8 cellular contexts compared by ENCODE assay signal in the genomic region with DNA sequence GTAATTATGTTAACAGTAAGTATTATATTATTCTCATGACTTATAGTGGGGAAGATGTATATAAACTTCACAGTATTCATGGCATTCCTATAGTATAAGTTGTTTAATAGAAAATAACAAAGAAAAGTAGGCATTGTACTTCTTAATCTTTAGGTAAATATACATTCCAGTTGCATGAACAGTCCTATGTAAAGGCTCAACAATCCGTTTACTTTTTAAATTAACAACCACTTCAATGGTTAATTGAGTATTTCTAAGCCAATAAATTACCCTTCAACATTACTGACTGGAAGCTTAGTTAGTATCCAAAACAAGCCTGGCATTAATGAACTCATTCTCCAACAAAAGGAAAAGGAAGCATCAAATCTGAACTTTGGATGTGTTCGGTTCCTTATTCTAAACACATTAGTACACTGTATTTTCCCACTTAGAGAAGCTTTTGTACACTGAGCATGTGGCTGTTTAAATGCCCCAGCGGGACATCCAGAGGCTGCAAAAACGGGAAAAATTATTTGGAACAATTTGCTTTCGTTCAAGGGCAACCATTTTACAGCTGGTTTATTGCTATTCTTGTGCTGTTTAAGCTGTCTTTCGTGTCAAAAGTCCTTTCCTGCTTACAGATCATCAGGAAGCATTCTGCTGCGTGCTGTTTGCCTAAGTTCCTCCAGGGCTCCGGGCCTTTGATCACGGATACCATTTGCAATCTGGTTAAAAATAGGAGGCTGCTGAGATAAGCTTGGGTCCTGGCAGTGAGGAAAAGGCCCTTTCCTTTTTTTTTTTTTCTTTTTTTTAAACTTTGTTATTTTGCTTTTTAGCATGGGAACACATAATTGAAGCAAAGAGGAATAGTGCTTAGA.
A peak's percentile ranks its signal among the peaks of the same experiment; 100 is the strongest.
DNase-seq lines count a peak whose midpoint lies in the region; ATAC-seq and TF ChIP-seq lines count a peak whose summit lies in the region.

No MANE protein-coding gene starts in this region.

- TF ChIP-seq CTCF in dorsolateral prefrontal cortex (IDR thresholded peaks at IDR 0.05 in 54 of 56, conservative IDR thresholded peaks at IDR 0.05 in 2 of 56; ENCODE audit: low read depth in 1 of 56, partially characterized antibody in 56 of 56), result no peak

- ATAC-seq in Right ventricle myocardium inferior (peak; percentile 85), HG03432 (IDR thresholded peaks at IDR 0.05; ENCODE audit: unreplicated experiment) (no peak), GM21360 (IDR thresholded peaks at IDR 0.05; ENCODE audit: unreplicated experiment) (no peak), HG02610 (IDR thresholded peaks at IDR 0.05; ENCODE audit: unreplicated experiment) (no peak)

- H3K27ac ChIP-seq in dorsolateral prefrontal cortex, result peak overlapping the region in 2 of 59 donors; percentile 21 to 52

- DNase-seq in Right ventricle myocardium inferior (ENCODE audit: missing footprints), result no peak
- DNase-seq in cardiac septum (ENCODE audit: low spot score), result no peak
- no peak for DNase-seq in dorsolateral prefrontal cortex
- DNase-seq in lung microvascular endothelial cell (ENCODE audit: low read depth in 2 of 2), result peak; percentile 76 to 93
- no peak for DNase-seq in stimulated activated CD4-positive, alpha-beta T cell treated with anti-CD3 and anti-CD28 coated beads, Interleukin-4, amount 100 ng/mL, for 4 hours

- H3K27me3 ChIP-seq in dorsolateral prefrontal cortex, result no peaks in the 10 kb centered on the region

- intact Hi-C loops in Right ventricle myocardium inferior (cut with DNase I), result no loop called here
- intact Hi-C loops in cardiac septum (cut with DNase I), result no loop called here
- intact Hi-C loops in dorsolateral prefrontal cortex (cut with DNase I), result no loop called here

- peak overlapping the region in 31 of 59 donors; percentile 11 to 49 (median 26) for H3K4me3 ChIP-seq in dorsolateral prefrontal cortex

Comparison
In these comparisons a context has a peak if more than half of its experiments do, and no peak if none do; other contexts are left out.
1. DNase-seq: peak in lung microvascular endothelial cell (2 of 2); none in Right ventricle myocardium inferior (single experiment), cardiac septum (single experiment), dorsolateral prefrontal cortex (0 of 10) and stimulated activated CD4-positive, alpha-beta T cell treated with anti-CD3 and anti-CD28 coated beads, Interleukin-4, amount 100 ng/mL, for 4 hours (0 of 2).